ENCODE assay signal across 15 cellular contexts in the genomic region with DNA sequence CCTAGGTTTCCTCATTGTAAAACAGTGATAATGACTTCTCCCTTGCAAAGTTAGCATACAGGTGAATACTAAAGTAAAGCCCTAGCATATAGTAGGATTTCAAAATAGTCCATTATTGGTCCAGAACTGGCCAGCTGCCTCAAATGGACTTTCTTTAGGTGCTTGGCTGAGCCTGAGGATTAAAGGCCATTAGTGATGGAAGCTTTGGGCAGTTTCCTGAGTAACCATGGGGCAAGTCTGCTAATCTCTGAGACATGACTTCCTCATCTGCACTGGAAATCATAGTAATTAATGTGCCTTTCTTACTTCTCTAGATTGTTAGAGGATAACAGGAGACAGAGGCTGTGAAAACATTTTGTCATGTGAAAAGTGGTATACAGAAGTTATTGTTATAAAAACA.
"Had no signal": no experiment of that assay in that cellular context is flagged by ENCODE, and none has a peak within 500 bp of the region (broad histone marks: within the 10 kb centered on the region; RNA-seq: fewer than 3 reads in every experiment).

No MANE protein-coding gene starts in this region.

- H3K4me3 Mint-ChIP-seq: activated naive CD4-positive, alpha-beta T cell treated with anti-CD3 and anti-CD28 coated beads for 36 hours; stimulated activated naive CD8-positive, alpha-beta T cell treated with anti-CD3 and anti-CD28 coated beads, Interleukin-15, Interleukin-2, amounts not matched to agents 100 ng/mL and 50 ng/mL, for 24 hours; T-cell had no signal

- H3K9me3 Mint-ChIP-seq: activated naive CD4-positive, alpha-beta T cell treated with anti-CD3 and anti-CD28 coated beads for 36 hours; activated T-helper 2 cell treated with anti-CD3 and anti-CD28 coated beads, Interferon-gamma antibody, Interleukin-2, Interleukin-4, amounts not matched to agents 10 μg/mL and 5 μg/mL and 100 μg/mL, durations not matched to agents 14 hours and 24 hours and 36 hours; stimulated activated naive CD8-positive, alpha-beta T cell treated with anti-CD3 and anti-CD28 coated beads, Interleukin-15, Interleukin-2, amounts not matched to agents 100 ng/mL and 50 ng/mL, for 24 hours; T-cell had no signal

- H3K36me3 ChIP-seq: sigmoid colon, spleen had no signal

- H3K4me1 Mint-ChIP-seq: T-cell had no signal

- H3K27ac Mint-ChIP-seq: activated naive CD4-positive, alpha-beta T cell treated with anti-CD3 and anti-CD28 coated beads for 36 hours; activated T-helper 2 cell treated with anti-CD3 and anti-CD28 coated beads, Interferon-gamma antibody, Interleukin-2, Interleukin-4, amounts not matched to agents 10 μg/mL and 5 μg/mL and 100 μg/mL, durations not matched to agents 14 hours and 24 hours and 36 hours; stimulated activated naive CD8-positive, alpha-beta T cell treated with anti-CD3 and anti-CD28 coated beads, Interleukin-15, Interleukin-2, amounts not matched to agents 100 ng/mL and 50 ng/mL, for 24 hours; T-cell had no signal

- H3K27ac ChIP-seq: foreskin keratinocyte, psoas muscle, sigmoid colon, spleen had no signal

- H3K36me3 Mint-ChIP-seq: T-cell had no signal

- H3K27me3 ChIP-seq: foreskin keratinocyte, sigmoid colon, spleen had no signal

- DNase-seq: activated CD4-positive, alpha-beta T cell treated with anti-CD3 and anti-CD28 coated beads for 1 hour; activated CD4-positive, alpha-beta T cell treated with anti-CD3 and anti-CD28 coated beads, Interleukin-2, amount 50 U/mL, for 48 hours; activated naive CD4-positive, alpha-beta T cell treated with anti-CD3 and anti-CD28 coated beads for 36 hours; caudate nucleus; effector CD4-positive, alpha-beta T cell; foreskin keratinocyte; kidney glomerular epithelial cell; psoas muscle; sigmoid colon; spleen; T-cell; T-helper 9 cell had no signal

- H3K4me3 ChIP-seq: coronary artery, psoas muscle, sigmoid colon, spleen had no signal

- ATAC-seq: foreskin keratinocyte, psoas muscle, T-cell had no signal

- H3K9me3 ChIP-seq: psoas muscle, sigmoid colon, spleen had no signal
